Comparison of ENCODE assay signal across 1 cellular context in genomic region chr6:34414999-34415858, GRCh38.
A peak's percentile ranks its signal among the peaks of the same experiment; 100 is the strongest.
TF ChIP-seq lines count a peak whose summit lies in the region.

No MANE protein-coding gene starts in this region.

TF ChIP-seq in HepG2, 621 proteins besides CTCF, POLR2A, EP300 and RAD21 (continued from another document and continues in another):
- TF ChIP-seq, protein P1, sequence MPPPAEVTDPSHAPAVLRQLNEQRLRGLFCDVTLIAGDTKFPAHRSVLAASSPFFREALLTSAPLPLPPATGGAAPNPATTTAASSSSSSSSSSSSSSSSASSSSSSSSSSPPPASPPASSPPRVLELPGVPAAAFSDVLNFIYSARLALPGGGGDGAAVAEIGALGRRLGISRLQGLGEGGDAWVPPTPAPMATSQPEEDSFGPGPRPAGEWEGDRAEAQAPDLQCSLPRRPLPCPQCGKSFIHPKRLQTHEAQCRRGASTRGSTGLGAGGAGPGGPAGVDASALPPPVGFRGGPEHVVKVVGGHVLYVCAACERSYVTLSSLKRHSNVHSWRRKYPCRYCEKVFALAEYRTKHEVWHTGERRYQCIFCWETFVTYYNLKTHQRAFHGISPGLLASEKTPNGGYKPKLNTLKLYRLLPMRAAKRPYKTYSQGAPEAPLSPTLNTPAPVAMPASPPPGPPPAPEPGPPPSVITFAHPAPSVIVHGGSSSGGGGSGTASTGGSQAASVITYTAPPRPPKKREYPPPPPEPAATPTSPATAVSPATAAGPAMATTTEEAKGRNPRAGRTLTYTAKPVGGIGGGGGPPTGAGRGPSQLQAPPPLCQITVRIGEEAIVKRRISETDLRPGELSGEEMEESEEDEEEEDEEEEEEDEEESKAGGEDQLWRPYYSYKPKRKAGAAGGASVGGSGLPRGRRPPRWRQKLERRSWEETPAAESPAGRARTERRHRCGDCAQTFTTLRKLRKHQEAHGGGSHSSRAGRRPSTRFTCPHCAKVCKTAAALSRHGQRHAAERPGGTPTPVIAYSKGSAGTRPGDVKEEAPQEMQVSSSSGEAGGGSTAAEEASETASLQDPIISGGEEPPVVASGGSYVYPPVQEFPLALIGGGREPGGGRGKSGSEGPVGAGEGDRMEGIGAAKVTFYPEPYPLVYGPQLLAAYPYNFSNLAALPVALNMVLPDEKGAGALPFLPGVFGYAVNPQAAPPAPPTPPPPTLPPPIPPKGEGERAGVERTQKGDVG (CRISPR knock-in tag; IDR thresholded peaks at IDR 0.05; ENCODE audit: borderline replicate concordance), result no peak
- TF ChIP-seq SATB2 (CRISPR knock-in tag; IDR thresholded peaks at IDR 0.05) (no peak), ATF3 (CRISPR knock-in tag; IDR thresholded peaks at IDR 0.05) (no peak), HOXA9 (CRISPR knock-in tag; IDR thresholded peaks at IDR 0.05; ENCODE audit: borderline replicate concordance) (no peak), ZNF713 (CRISPR knock-in tag; IDR thresholded peaks at IDR 0.05) (no peak), CCAR2 (optimal IDR thresholded peaks at IDR 0.05; ENCODE audit: low read depth, low read length) (no peak), ZNF549 (CRISPR knock-in tag; IDR thresholded peaks at IDR 0.05) (no peak), ZSCAN29 (CRISPR knock-in tag; conservative IDR thresholded peaks at IDR 0.05) (no peak), ZSCAN25 (CRISPR knock-in tag; IDR thresholded peaks at IDR 0.05) (no peak), PCBP1 (IDR thresholded peaks at IDR 0.05; ENCODE audit: borderline replicate concordance, low read depth, low read length) (no peak), ZNF737 (CRISPR knock-in tag; IDR thresholded peaks at IDR 0.05; ENCODE audit: borderline replicate concordance) (no peak), MTA3 (CRISPR knock-in tag; IDR thresholded peaks at IDR 0.05) (no peak), ZNF850 (CRISPR knock-in tag; conservative IDR thresholded peaks at IDR 0.05) (no peak), KDM5B (CRISPR knock-in tag; IDR thresholded peaks at IDR 0.05; ENCODE audit: borderline replicate concordance) (no peak), NFYB (CRISPR knock-in tag; IDR thresholded peaks at IDR 0.05) (peak; percentile 33), CBX5 (CRISPR knock-in tag; IDR thresholded peaks at IDR 0.05; ENCODE audit: borderline replicate concordance) (no peak), ZNF543 (CRISPR knock-in tag; IDR thresholded peaks at IDR 0.05) (no peak), TBL1XR1 (IDR thresholded peaks at IDR 0.05; ENCODE audit: borderline replicate concordance, low read length, partially characterized antibody) (no peak), SKI (IDR thresholded peaks at IDR 0.05; ENCODE audit: partially characterized antibody) (no peak), KAT7 (CRISPR knock-in tag; IDR thresholded peaks at IDR 0.05; ENCODE audit: borderline replicate concordance) (no peak; the same call in 1 of the 2 replicates), REPIN1 (CRISPR knock-in tag; IDR thresholded peaks at IDR 0.05; ENCODE audit: borderline replicate concordance, low read depth) (peak; percentile 88; the same call in 1 of the 2 replicates), BRD4 (CRISPR knock-in tag; IDR thresholded peaks at IDR 0.05) (no peak), GTF2F1 (IDR thresholded peaks at IDR 0.05; ENCODE audit: low read length) (no peak), ZNF766 (CRISPR knock-in tag; IDR thresholded peaks at IDR 0.05; ENCODE audit: borderline replicate concordance) (no peak), MXI1 (IDR thresholded peaks at IDR 0.05; ENCODE audit: borderline replicate concordance, low read depth, low read length) (no peak), ZNF160 (CRISPR knock-in tag; IDR thresholded peaks at IDR 0.05) (no peak), SNAPC5 (CRISPR knock-in tag; IDR thresholded peaks at IDR 0.05; ENCODE audit: borderline replicate concordance) (no peak), ISL2 (CRISPR knock-in tag; IDR thresholded peaks at IDR 0.05) (peak; percentile 17; the same call in 1 of the 2 replicates), ZNF460 (CRISPR knock-in tag; IDR thresholded peaks at IDR 0.05; ENCODE audit: borderline replicate concordance) (no peak; the same call in 1 of the 2 replicates), RBFOX2 (IDR thresholded peaks at IDR 0.05; ENCODE audit: low read depth, low read length) (peak; percentile 37), STAT6 (CRISPR knock-in tag; IDR thresholded peaks at IDR 0.05; ENCODE audit: borderline replicate concordance) (peak; percentile 68; the same call in 1 of the 2 replicates), GATAD2A (CRISPR knock-in tag; IDR thresholded peaks at IDR 0.05) (peak; percentile 87), SETDB1 (CRISPR knock-in tag; IDR thresholded peaks at IDR 0.05; ENCODE audit: borderline replicate concordance) (no peak), ZNF567 (CRISPR knock-in tag; IDR thresholded peaks at IDR 0.05; ENCODE audit: borderline replicate concordance) (no peak), ZNF589 (CRISPR knock-in tag; conservative IDR thresholded peaks at IDR 0.05) (no peak), NCOR1 (IDR thresholded peaks at IDR 0.05; ENCODE audit: borderline replicate concordance, low read length) (peak; percentile 83), ZNF768 (CRISPR knock-in tag; IDR thresholded peaks at IDR 0.05) (no peak), MED13 (CRISPR knock-in tag; IDR thresholded peaks at IDR 0.05) (no peak), DNMT1 (CRISPR knock-in tag; IDR thresholded peaks at IDR 0.05) (no peak)
- TF ChIP-seq, protein P2, sequence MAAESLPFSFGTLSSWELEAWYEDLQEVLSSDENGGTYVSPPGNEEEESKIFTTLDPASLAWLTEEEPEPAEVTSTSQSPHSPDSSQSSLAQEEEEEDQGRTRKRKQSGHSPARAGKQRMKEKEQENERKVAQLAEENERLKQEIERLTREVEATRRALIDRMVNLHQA (CRISPR knock-in tag; IDR thresholded peaks at IDR 0.05), result no peak
- TF ChIP-seq, protein P3, sequence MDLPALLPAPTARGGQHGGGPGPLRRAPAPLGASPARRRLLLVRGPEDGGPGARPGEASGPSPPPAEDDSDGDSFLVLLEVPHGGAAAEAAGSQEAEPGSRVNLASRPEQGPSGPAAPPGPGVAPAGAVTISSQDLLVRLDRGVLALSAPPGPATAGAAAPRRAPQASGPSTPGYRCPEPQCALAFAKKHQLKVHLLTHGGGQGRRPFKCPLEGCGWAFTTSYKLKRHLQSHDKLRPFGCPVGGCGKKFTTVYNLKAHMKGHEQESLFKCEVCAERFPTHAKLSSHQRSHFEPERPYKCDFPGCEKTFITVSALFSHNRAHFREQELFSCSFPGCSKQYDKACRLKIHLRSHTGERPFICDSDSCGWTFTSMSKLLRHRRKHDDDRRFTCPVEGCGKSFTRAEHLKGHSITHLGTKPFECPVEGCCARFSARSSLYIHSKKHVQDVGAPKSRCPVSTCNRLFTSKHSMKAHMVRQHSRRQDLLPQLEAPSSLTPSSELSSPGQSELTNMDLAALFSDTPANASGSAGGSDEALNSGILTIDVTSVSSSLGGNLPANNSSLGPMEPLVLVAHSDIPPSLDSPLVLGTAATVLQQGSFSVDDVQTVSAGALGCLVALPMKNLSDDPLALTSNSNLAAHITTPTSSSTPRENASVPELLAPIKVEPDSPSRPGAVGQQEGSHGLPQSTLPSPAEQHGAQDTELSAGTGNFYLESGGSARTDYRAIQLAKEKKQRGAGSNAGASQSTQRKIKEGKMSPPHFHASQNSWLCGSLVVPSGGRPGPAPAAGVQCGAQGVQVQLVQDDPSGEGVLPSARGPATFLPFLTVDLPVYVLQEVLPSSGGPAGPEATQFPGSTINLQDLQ (CRISPR knock-in tag; IDR thresholded peaks at IDR 0.05), result no peak
- TF ChIP-seq, protein P4, sequence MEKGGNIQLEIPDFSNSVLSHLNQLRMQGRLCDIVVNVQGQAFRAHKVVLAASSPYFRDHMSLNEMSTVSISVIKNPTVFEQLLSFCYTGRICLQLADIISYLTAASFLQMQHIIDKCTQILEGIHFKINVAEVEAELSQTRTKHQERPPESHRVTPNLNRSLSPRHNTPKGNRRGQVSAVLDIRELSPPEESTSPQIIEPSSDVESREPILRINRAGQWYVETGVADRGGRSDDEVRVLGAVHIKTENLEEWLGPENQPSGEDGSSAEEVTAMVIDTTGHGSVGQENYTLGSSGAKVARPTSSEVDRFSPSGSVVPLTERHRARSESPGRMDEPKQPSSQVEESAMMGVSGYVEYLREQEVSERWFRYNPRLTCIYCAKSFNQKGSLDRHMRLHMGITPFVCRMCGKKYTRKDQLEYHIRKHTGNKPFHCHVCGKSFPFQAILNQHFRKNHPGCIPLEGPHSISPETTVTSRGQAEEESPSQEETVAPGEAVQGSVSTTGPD (CRISPR knock-in tag; IDR thresholded peaks at IDR 0.05), result no peak
- TF ChIP-seq, protein P5, sequence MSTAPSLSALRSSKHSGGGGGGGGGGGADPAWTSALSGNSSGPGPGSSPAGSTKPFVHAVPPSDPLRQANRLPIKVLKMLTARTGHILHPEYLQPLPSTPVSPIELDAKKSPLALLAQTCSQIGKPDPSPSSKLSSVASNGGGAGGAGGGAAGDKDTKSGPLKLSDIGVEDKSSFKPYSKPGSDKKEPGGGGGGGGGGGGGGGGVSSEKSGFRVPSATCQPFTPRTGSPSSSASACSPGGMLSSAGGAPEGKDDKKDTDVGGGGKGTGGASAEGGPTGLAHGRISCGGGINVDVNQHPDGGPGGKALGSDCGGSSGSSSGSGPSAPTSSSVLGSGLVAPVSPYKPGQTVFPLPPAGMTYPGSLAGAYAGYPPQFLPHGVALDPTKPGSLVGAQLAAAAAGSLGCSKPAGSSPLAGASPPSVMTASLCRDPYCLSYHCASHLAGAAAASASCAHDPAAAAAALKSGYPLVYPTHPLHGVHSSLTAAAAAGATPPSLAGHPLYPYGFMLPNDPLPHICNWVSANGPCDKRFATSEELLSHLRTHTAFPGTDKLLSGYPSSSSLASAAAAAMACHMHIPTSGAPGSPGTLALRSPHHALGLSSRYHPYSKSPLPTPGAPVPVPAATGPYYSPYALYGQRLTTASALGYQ (CRISPR knock-in tag; IDR thresholded peaks at IDR 0.05), result no peak
- TF ChIP-seq, protein P6, sequence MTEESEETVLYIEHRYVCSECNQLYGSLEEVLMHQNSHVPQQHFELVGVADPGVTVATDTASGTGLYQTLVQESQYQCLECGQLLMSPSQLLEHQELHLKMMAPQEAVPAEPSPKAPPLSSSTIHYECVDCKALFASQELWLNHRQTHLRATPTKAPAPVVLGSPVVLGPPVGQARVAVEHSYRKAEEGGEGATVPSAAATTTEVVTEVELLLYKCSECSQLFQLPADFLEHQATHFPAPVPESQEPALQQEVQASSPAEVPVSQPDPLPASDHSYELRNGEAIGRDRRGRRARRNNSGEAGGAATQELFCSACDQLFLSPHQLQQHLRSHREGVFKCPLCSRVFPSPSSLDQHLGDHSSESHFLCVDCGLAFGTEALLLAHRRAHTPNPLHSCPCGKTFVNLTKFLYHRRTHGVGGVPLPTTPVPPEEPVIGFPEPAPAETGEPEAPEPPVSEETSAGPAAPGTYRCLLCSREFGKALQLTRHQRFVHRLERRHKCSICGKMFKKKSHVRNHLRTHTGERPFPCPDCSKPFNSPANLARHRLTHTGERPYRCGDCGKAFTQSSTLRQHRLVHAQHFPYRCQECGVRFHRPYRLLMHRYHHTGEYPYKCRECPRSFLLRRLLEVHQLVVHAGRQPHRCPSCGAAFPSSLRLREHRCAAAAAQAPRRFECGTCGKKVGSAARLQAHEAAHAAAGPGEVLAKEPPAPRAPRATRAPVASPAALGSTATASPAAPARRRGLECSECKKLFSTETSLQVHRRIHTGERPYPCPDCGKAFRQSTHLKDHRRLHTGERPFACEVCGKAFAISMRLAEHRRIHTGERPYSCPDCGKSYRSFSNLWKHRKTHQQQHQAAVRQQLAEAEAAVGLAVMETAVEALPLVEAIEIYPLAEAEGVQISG (CRISPR knock-in tag; IDR thresholded peaks at IDR 0.05), result no peak; the same call in 1 of the 2 replicates
- TF ChIP-seq, protein P7, sequence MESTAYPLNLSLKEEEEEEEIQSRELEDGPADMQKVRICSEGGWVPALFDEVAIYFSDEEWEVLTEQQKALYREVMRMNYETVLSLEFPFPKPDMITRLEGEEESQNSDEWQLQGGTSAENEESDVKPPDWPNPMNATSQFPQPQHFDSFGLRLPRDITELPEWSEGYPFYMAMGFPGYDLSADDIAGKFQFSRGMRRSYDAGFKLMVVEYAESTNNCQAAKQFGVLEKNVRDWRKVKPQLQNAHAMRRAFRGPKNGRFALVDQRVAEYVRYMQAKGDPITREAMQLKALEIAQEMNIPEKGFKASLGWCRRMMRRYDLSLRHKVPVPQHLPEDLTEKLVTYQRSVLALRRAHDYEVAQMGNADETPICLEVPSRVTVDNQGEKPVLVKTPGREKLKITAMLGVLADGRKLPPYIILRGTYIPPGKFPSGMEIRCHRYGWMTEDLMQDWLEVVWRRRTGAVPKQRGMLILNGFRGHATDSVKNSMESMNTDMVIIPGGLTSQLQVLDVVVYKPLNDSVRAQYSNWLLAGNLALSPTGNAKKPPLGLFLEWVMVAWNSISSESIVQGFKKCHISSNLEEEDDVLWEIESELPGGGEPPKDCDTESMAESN (CRISPR knock-in tag; conservative IDR thresholded peaks at IDR 0.05), result no peak
